Comparison of ENCODE assay signal across 10 cellular contexts in genomic region chr11:116731821-116732739, GRCh38.
DNase-seq lines count a peak whose midpoint lies in the region; ATAC-seq and TF ChIP-seq lines count a peak whose summit lies in the region.
"Had no signal": no experiment of that assay in that cellular context is flagged by ENCODE, and none has a peak within 500 bp of the region (broad histone marks: within the 10 kb centered on the region; RNA-seq: fewer than 3 reads in every experiment).

No MANE protein-coding gene starts in this region.

- H3K27ac Mint-ChIP-seq in central memory CD8-positive, alpha-beta T cell (ENCODE audit: low read depth): peak overlapping the region; percentile 45

- H3K4me3 ChIP-seq in DOHH2 (ENCODE audit: low read length): no peak overlapping the region
- no peak overlapping the region for H3K4me3 ChIP-seq in mucosa of stomach (ENCODE audit: low read length)
- H3K4me3 ChIP-seq: BLaER1 treated with 17β-estradiol and CSF1 and Interleukin-3, amounts not matched to agents 10 nM and 100 nM; mucosa of descending colon had no signal

- H3K9me3 ChIP-seq in DOHH2 (ENCODE audit: control insufficient read depth, insufficient read depth, low read length): no peaks in the 10 kb centered on the region
- no peaks in the 10 kb centered on the region for H3K9me3 ChIP-seq in mucosa of stomach (ENCODE audit: control insufficient read depth, low read length)
- H3K9me3 ChIP-seq: BLaER1 treated with 17β-estradiol and CSF1 and Interleukin-3, amounts not matched to agents 10 nM and 100 nM; mucosa of descending colon had no signal

- no peaks in the 10 kb centered on the region for H3K36me3 ChIP-seq in DOHH2 (ENCODE audit: control insufficient read depth, low read length)
- H3K36me3 ChIP-seq in mucosa of stomach (ENCODE audit: control insufficient read depth, insufficient read depth, low read length): no peaks in the 10 kb centered on the region
- H3K36me3 ChIP-seq: BLaER1 treated with 17β-estradiol and CSF1 and Interleukin-3, amounts not matched to agents 10 nM and 100 nM had no signal

- peaks cover 33% of the 10 kb centered on the region for H3K27me3 Mint-ChIP-seq in central memory CD8-positive, alpha-beta T cell

- no peak for DNase-seq in central memory CD8-positive, alpha-beta T cell (ENCODE audit: low spot score in 2 of 2)
- DNase-seq in NCI-H1417 (lab: John Stamatoyannopoulos, UW) (no peak), NCI-H146 (lab: John Stamatoyannopoulos, UW) (no peak)
- DNase-seq in stimulated activated CD4-positive, alpha-beta T cell treated with anti-CD3 and anti-CD28 coated beads, Interleukin-2, amount 100 ng/mL, for 24 hours: no peak
- DNase-seq in stimulated activated CD4-positive, alpha-beta T cell treated with anti-CD3 and anti-CD28 coated beads, Interleukin-1b, Interleukin-23, amount 100 ng/mL, for 48 hours: no peak

- no peak overlapping the region for H3K27ac ChIP-seq in DOHH2 (ENCODE audit: low read depth, low read length)
- H3K27ac ChIP-seq: BLaER1 treated with 17β-estradiol and CSF1 and Interleukin-3, amounts not matched to agents 10 nM and 100 nM had no signal

- peaks cover 12% of the 10 kb centered on the region for H3K4me1 Mint-ChIP-seq in central memory CD8-positive, alpha-beta T cell

- H3K36me3 Mint-ChIP-seq in central memory CD8-positive, alpha-beta T cell (ENCODE audit: insufficient read depth): no peaks in the 10 kb centered on the region

- TF ChIP-seq CTCF in DOHH2 (IDR thresholded peaks at IDR 0.05; ENCODE audit: low read depth, low read length, poor library complexity, severe bottlenecking): no peak

- no peaks in the 10 kb centered on the region for H3K9me2 ChIP-seq in DOHH2 (replicated peaks; ENCODE audit: control insufficient read depth, low read length)

- peak overlapping the region; percentile 9; the same call in 1 of the 2 replicates for H3K4me2 ChIP-seq in DOHH2 (ENCODE audit: low read length)

- no peak overlapping the region for H3K4me3 Mint-ChIP-seq in central memory CD8-positive, alpha-beta T cell

- H3K27me3 ChIP-seq in DOHH2 (ENCODE audit: control insufficient read depth, low read length) (no peaks in the 10 kb centered on the region), mucosa of stomach (ENCODE audit: control insufficient read depth, insufficient read depth, low read length) (peaks cover 28% of the 10 kb centered on the region)
- H3K27me3 ChIP-seq: BLaER1 treated with 17β-estradiol and CSF1 and Interleukin-3, amounts not matched to agents 10 nM and 100 nM had no signal

- no peaks in the 10 kb centered on the region for H3K9me3 Mint-ChIP-seq in central memory CD8-positive, alpha-beta T cell

- H4K20me1 ChIP-seq in DOHH2 (ENCODE audit: control insufficient read depth, insufficient read depth, low read depth, low read length): no peaks in the 10 kb centered on the region

- ATAC-seq in HG02642 (IDR thresholded peaks at IDR 0.05; ENCODE audit: poor library complexity, unreplicated experiment): peak; percentile 6
- no peak for ATAC-seq in central memory CD8-positive, alpha-beta T cell (replicated peaks; ENCODE audit: extremely low read depth, poor library complexity, severe bottlenecking)

- H3K4me1 ChIP-seq in DOHH2 (ENCODE audit: control insufficient read depth, low read length) (peaks cover 3% of the 10 kb centered on the region; the same call in 1 of the 2 replicates), mucosa of stomach (ENCODE audit: control insufficient read depth, insufficient read depth, low read length) (peaks cover 24% of the 10 kb centered on the region)

- H3F3A ChIP-seq in DOHH2 (ENCODE audit: control insufficient read depth, insufficient read depth): no peaks in the 10 kb centered on the region

- H3K79me2 ChIP-seq in DOHH2 (ENCODE audit: control insufficient read depth, low read length): no peaks in the 10 kb centered on the region

- peak overlapping the region; percentile 39 for H3K9ac ChIP-seq in mucosa of stomach (ENCODE audit: low read length)
- H3K9ac ChIP-seq: BLaER1 treated with 17β-estradiol and CSF1 and Interleukin-3, amounts not matched to agents 10 nM and 100 nM had no signal
